In the genomic region with DNA sequence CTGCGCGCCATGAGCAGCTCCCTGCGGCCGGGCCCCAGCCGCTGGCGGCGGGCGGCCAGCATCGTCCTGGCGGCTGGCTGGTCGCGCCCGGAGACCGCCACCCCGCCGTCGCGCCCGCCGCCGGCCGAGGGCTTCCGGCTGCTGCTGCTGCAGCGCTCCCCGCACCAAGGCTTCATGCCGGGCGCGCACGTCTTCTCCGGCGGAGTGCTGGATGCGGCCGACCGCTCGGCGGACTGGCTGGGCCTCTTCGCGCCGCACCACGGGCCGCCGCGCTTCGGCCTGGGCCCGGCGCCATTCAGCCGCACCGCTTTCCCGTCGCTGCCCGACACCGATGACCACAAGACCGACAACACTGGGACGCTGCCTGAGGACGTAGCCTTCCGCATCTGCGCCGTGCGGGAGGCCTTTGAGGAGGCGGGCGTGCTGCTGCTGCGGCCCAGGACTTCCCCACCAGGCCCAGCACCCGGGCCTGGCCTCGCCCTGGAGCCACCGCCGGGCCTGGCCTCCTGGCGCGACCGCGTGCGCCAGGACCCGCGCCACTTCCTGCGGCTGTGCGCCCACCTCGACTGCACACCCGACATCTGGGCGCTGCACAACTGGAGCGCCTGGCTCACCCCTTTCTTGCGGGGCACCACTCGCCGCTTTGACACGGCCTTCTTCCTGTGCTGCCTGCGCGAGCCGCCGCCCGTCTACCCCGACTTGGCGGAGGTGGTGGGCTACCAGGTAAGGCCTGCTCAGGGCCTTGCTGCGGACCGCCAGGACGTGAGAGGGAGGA, we compare ENCODE assay signal across 8 cellular contexts. TPM values are rescaled to one million over a fixed set of nuclear protein-coding genes. Genes with fewer than 3 reads are reported as not detected.
DNase-seq lines count a peak whose midpoint lies in the region; ATAC-seq and TF ChIP-seq lines count a peak whose summit lies in the region.

No MANE protein-coding gene starts in this region.

- TF ChIP-seq EP300 in sigmoid colon (IDR thresholded peaks at IDR 0.05), result no peak

- peaks cover 34% of the 10 kb centered on the region for H3K36me3 Mint-ChIP-seq in T-helper 2 cell treated with Interferon-gamma antibody and Interleukin-4, amounts not matched to agents 5 μg/mL and 100 μg/mL, for 36 hours (ENCODE audit: low read depth)

- H3K36me3 ChIP-seq in breast epithelium (no peaks in the 10 kb centered on the region), iPS-20b (ENCODE audit: insufficient read depth, low read depth, low read length) (no peaks in the 10 kb centered on the region), sigmoid colon (peaks cover 0 to 6% (median 0%) of the 10 kb centered on the region in 4 donors)

- peaks cover 4% of the 10 kb centered on the region for H3K9me3 Mint-ChIP-seq in T-helper 2 cell treated with Interferon-gamma antibody and Interleukin-4, amounts not matched to agents 5 μg/mL and 100 μg/mL, for 36 hours

- intact Hi-C loops in breast epithelium (cut with DNase I; ENCODE audit: low total_unique reads) (no loop called here), sigmoid colon (cut with DNase I) (no loop called here)

- TF ChIP-seq POLR2A in breast epithelium (IDR thresholded peaks at IDR 0.05), result no peak
- TF ChIP-seq POLR2A in sigmoid colon (IDR thresholded peaks at IDR 0.05), result no peak

- H3K4me1 Mint-ChIP-seq in T-helper 2 cell treated with Interferon-gamma antibody and Interleukin-4, amounts not matched to agents 5 μg/mL and 100 μg/mL, for 36 hours (ENCODE audit: low read depth), result peaks cover 38% of the 10 kb centered on the region

- H3K27me3 ChIP-seq in breast epithelium (no peaks in the 10 kb centered on the region), iPS-20b (ENCODE audit: insufficient read depth, low read length) (peaks cover 26% of the 10 kb centered on the region), sigmoid colon (no peaks in the 10 kb centered on the region)

- H3K9me3 ChIP-seq in breast epithelium (no peaks in the 10 kb centered on the region), iPS-20b (ENCODE audit: insufficient read depth, low read depth, low read length) (no peaks in the 10 kb centered on the region), sigmoid colon (no peaks in the 10 kb centered on the region)

- ATAC-seq in GM21423 (IDR thresholded peaks at IDR 0.05; ENCODE audit: unreplicated experiment), result peak; percentile 53

- peak overlapping the region; percentile 94 for H3K27ac Mint-ChIP-seq in T-helper 2 cell treated with Interferon-gamma antibody and Interleukin-4, amounts not matched to agents 5 μg/mL and 100 μg/mL, for 36 hours

- peak overlapping the region; percentile 61; the same call in 1 of the 2 replicates for H3K9ac ChIP-seq in iPS-20b (ENCODE audit: low read depth, low read length)

- H3K27ac ChIP-seq in breast epithelium, result peak overlapping the region; percentile 79 to 93
- H3K27ac ChIP-seq in iPS-20b (ENCODE audit: low read length), result no peak overlapping the region
- H3K27ac ChIP-seq in sigmoid colon, result peak overlapping the region; percentile 80 to 87 (median 84)

- H3K4me3 ChIP-seq in breast epithelium (peak overlapping the region; percentile 64 to 97 (median 78)), iPS-20b (ENCODE audit: low read length) (peak overlapping the region; percentile 65; the same call in 1 of the 2 replicates), sigmoid colon (peak overlapping the region; percentile 55 to 72 (median 70))

- DNase-seq in GF-D8 (lab: John Stamatoyannopoulos, UW) (peak; percentile 27), HT1080 (ENCODE audit: low read depth) (peak; percentile 44), breast epithelium (ENCODE audit: low spot score in 2 of 2) (peak in 1 of 2 donors; percentile 67), sigmoid colon (peak; percentile 76), NCI-H187 treated with DMSO at 0.1 percent for 48 hours (lab: John Stamatoyannopoulos, UW) (no peak)
- peak; percentile 70 for DNase-seq in T-helper 2 cell treated with Interferon-gamma antibody and Interleukin-4, amounts not matched to agents 5 μg/mL and 100 μg/mL, for 36 hours (ENCODE audit: low spot score)

- TF ChIP-seq CTCF in breast epithelium (IDR thresholded peaks at IDR 0.05), result no peak
- TF ChIP-seq CTCF in sigmoid colon (IDR thresholded peaks at IDR 0.05), result no peak

- peak overlapping the region; percentile 92 for H3K4me3 Mint-ChIP-seq in T-helper 2 cell treated with Interferon-gamma antibody and Interleukin-4, amounts not matched to agents 5 μg/mL and 100 μg/mL, for 36 hours

- WGBS in sigmoid colon, 2 donors, result 1 to 4% methylated on average over 93 of the region's 93 CpGs

- H3K27me3 Mint-ChIP-seq in T-helper 2 cell treated with Interferon-gamma antibody and Interleukin-4, amounts not matched to agents 5 μg/mL and 100 μg/mL, for 36 hours (ENCODE audit: low read depth), result no peaks in the 10 kb centered on the region

- H3K4me1 ChIP-seq in breast epithelium, result peaks cover 0 to 5% of the 10 kb centered on the region in 2 donors
- no peaks in the 10 kb centered on the region for H3K4me1 ChIP-seq in iPS-20b (ENCODE audit: insufficient read depth, low read length)
- H3K4me1 ChIP-seq in sigmoid colon, result peaks cover 0 to 47% (median 41%) of the 10 kb centered on the region in 4 donors

RNA-seq across cellular contexts. Expression of gene NUDT19, which starts 0.5 kb away (rescaled TPM):
- 8.9 and 15.4 TPM in 2 replicates for total RNA-seq in HT1080 (2014; rRNA removed; shearing (Covaris generic))
- 16.8 and 18.1 TPM in 2 replicates for polyA plus RNA-seq in HT1080 (2015; cell fraction: cytosol; rRNA removed)
- 9.4 and 9.9 TPM in 2 replicates for polyA plus RNA-seq in HT1080 (2015; cell fraction: nucleus; rRNA removed)
- 1 to 10 TPM; 7.2 to 9.5 (median 8.0) TPM for total RNA-seq in breast epithelium
- total RNA-seq in sigmoid colon, result 1 to 10 TPM; 6.1 to 6.9 (median 6.7) TPM
- polyA plus RNA-seq in sigmoid colon, result 10 to 100 TPM in 1 of 3 donors, 1 to 10 TPM in 2; 6.6 to 10.7 (median 8.8) TPM

RNA-seq across cellular contexts. Expression of gene RGS9BP, which starts 16.5 kb away (rescaled TPM):
- 1.9 and 2.2 TPM in 2 replicates for total RNA-seq in HT1080 (2014; rRNA removed; shearing (Covaris generic))
- 1.8 and 2.0 TPM in 2 replicates for polyA plus RNA-seq in HT1080 (2015; cell fraction: cytosol; rRNA removed)
- polyA plus RNA-seq in HT1080 (2015; cell fraction: nucleus; rRNA removed), result 0.94 and 1.0 TPM in 2 replicates
- under 1 TPM; 0.32 to 0.44 (median 0.33) TPM for total RNA-seq in breast epithelium
- under 1 TPM in 3 of 4 donors, not detected in 1; 0.28 to 0.82 (median 0.36) TPM for total RNA-seq in sigmoid colon
- polyA plus RNA-seq in sigmoid colon, result under 1 TPM in 1 of 3 donors, not detected in 2; 0.04 TPM

RNA-seq across cellular contexts. Expression of gene ANKRD27, which starts 17.2 kb away (rescaled TPM):
- total RNA-seq in HT1080 (2014; rRNA removed; shearing (Covaris generic)), result 37.5 and 45.3 TPM in 2 replicates
- polyA plus RNA-seq in HT1080 (2015; cell fraction: cytosol; rRNA removed), result 25.0 and 29.2 TPM in 2 replicates
- 44.0 and 46.6 TPM in 2 replicates for polyA plus RNA-seq in HT1080 (2015; cell fraction: nucleus; rRNA removed)
- total RNA-seq in breast epithelium, result 10 to 100 TPM; 26.9 to 33.8 (median 30.4) TPM
- total RNA-seq in sigmoid colon, result 10 to 100 TPM; 34.1 to 48.5 (median 40.4) TPM
- polyA plus RNA-seq in sigmoid colon, result 10 to 100 TPM; 13.8 to 16.9 (median 15.7) TPM

RNA-seq across cellular contexts. Expression of gene TDRD12, which starts 27.4 kb away (rescaled TPM):
- total RNA-seq in HT1080 (2014; rRNA removed; shearing (Covaris generic)), result 0.05 TPM in 1 of 2 replicates, not detected in the other
- polyA plus RNA-seq in HT1080 (2015; cell fraction: cytosol; rRNA removed), result not detected in 2 replicates
- polyA plus RNA-seq in HT1080 (2015; cell fraction: nucleus; rRNA removed), result 0.07 and 1.0 TPM in 2 replicates
- total RNA-seq in breast epithelium, result 1 to 10 TPM in 2 of 3 donors, not detected in 1; 2.0 to 2.3 TPM
- 1 to 10 TPM in 1 of 4 donors, under 1 TPM in 1, not detected in 2; 0.28 to 1.5 TPM for total RNA-seq in sigmoid colon
- polyA plus RNA-seq in sigmoid colon, result under 1 TPM in 1 of 3 donors, not detected in 2; 0.06 TPM
